In the genomic region with DNA sequence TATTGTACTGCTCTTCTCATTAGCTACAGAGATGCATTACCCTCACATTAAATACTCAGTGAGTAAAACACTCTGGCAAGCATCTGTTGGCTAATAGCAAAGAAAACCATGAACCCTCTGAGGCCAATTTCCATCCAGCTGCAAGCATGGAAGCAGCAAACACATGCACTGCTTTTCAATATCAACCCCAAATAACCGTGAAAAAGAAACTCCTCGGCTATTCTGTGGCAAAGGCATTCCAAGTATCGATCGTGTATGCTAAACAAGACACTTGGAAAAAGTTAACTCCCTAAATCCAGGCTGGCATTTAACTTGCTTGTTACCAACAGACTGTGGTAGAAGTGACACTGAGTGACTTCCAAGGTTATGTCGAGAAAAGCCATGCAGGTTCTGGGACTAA, we compare ENCODE assay signal across 16 cellular contexts.
"Had no signal": no experiment of that assay in that cellular context is flagged by ENCODE, and none has a peak within 500 bp of the region (broad histone marks: within the 10 kb centered on the region; RNA-seq: fewer than 3 reads in every experiment).

No MANE protein-coding gene starts in this region.

- H3K27me3 ChIP-seq: ovary, tibial artery had no signal

- ATAC-seq: activated T-helper 17 cell treated with anti-CD3 and anti-CD28 coated beads, Interleukin-2, amount 50 U/mL, for 72 hours had no signal

- FAIRE-seq: astrocyte, bronchial epithelial cell, urothelium cell line had no signal

- DNase-seq: activated CD4-positive, alpha-beta T cell treated with anti-CD3 and anti-CD28 coated beads, Interleukin-2, amount 50 U/mL, for 4 hours; activated CD4-positive, CD25-positive, alpha-beta regulatory T cell treated with anti-CD3 and anti-CD28 coated beads, Interleukin-2, amount 50 U/mL, for 72 hours; activated naive CD4-positive, alpha-beta T cell treated with anti-CD3 and anti-CD28 coated beads for 36 hours; dermis blood vessel endothelial cell; endodermal cell; islet precursor cell; midbrain; naive B cell; ovary; stimulated activated CD4-positive, alpha-beta T cell treated with anti-CD3 and anti-CD28 coated beads, Interleukin-4, amount 100 ng/mL, for 1 hour; stimulated activated naive CD4-positive, alpha-beta T cell; tibial artery had no signal

- H3K4me3 ChIP-seq: ovary, tibial artery had no signal

- H3K27ac ChIP-seq: ovary, tibial artery had no signal

- H3K9me3 ChIP-seq: ovary, tibial artery had no signal

- H3K36me3 ChIP-seq: ovary, tibial artery had no signal
